In genomic region chr2:219243291-219243761, GRCh38 we compare ENCODE assay signal across 11 cellular contexts. TPM values are rescaled to one million over a fixed set of nuclear protein-coding genes. Genes with fewer than 3 reads are reported as not detected.
DNase-seq lines count a peak whose midpoint lies in the region; ATAC-seq, FAIRE-seq and TF ChIP-seq lines count a peak whose summit lies in the region.
"Had no signal": no experiment of that assay in that cellular context is flagged by ENCODE, and none has a peak within 500 bp of the region (broad histone marks: within the 10 kb centered on the region; RNA-seq: fewer than 3 reads in every experiment).

No MANE protein-coding gene starts in this region.

- H4K20me1 ChIP-seq in HepG2 (ENCODE audit: insufficient read depth, low read length), result no peaks in the 10 kb centered on the region
- H4K20me1 ChIP-seq in H9 (ENCODE audit: control insufficient read depth, insufficient read depth, insufficient read length), result no peaks in the 10 kb centered on the region

- TF ChIP-seq RAD21 in liver (IDR thresholded peaks at IDR 0.05) (peak in 1 of 2 donors; percentile 24), HepG2 (CRISPR knock-in tag; IDR thresholded peaks at IDR 0.05) (no peak)

- H2BK15ac ChIP-seq in H9 (ENCODE audit: low read depth, low read length), result no peak overlapping the region

- no peak overlapping the region for H4K8ac ChIP-seq in H9 (replicated peaks; ENCODE audit: insufficient read length, low read depth, low read length)

- H3K9ac ChIP-seq in liver (ENCODE audit: low read depth in 1 of 2, low read length in 2 of 2) (peak overlapping the region in 1 of 2 donors; percentile 68), HepG2 (ENCODE audit: insufficient read depth, low read depth, low read length) (no peak overlapping the region), H9 (ENCODE audit: extremely low read depth, insufficient read length, low read length) (no peak overlapping the region)

- H3K4me3 Mint-ChIP-seq in endothelial cell (ENCODE audit: unreplicated experiment), result no peak overlapping the region
- H3K4me3 Mint-ChIP-seq in nephron, result peak overlapping the region; percentile 62 to 70 (median 69)
- peak overlapping the region in 1 of 2 experiments; percentile 54; a peak in 2 of 5 replicates for H3K4me3 Mint-ChIP-seq in H9

- no peak overlapping the region for H3K4me2 ChIP-seq in HepG2 (ENCODE audit: low read depth, low read length)
- H3K4me2 ChIP-seq in H9 (ENCODE audit: insufficient read depth, insufficient read length, low read length), result no peak overlapping the region

- peaks cover 14% of the 10 kb centered on the region for H3K79me2 ChIP-seq in HepG2 (ENCODE audit: insufficient read depth, low read length)
- H3K79me2 ChIP-seq in H9 (ENCODE audit: insufficient read depth, low read length), result no peaks in the 10 kb centered on the region

- H2AFZ ChIP-seq in HepG2 (ENCODE audit: low read length) (no peak overlapping the region), H9 (ENCODE audit: low read length) (no peak overlapping the region)

- H3K9me3 ChIP-seq in liver (ENCODE audit: control insufficient read depth in 4 of 4, low read length in 3 of 4), result no peaks in the 10 kb centered on the region
- H3K9me3 ChIP-seq in HepG2 (ENCODE audit: low read length), result no peaks in the 10 kb centered on the region
- H3K9me3 ChIP-seq in H9 (ENCODE audit: control insufficient read depth, low read depth, low read length), result no peaks in the 10 kb centered on the region

- TF ChIP-seq POLR2A in HepG2 (IDR thresholded peaks at IDR 0.05; ENCODE audit: insufficient read depth in 1 of 2, low read depth in 2 of 2, low read length in 2 of 2), result no peak

- H2BK5ac ChIP-seq in H9 (ENCODE audit: insufficient read length, low read length), result no peak overlapping the region

- H3K36me3 Mint-ChIP-seq in endothelial cell (ENCODE audit: low read depth, unreplicated experiment), result no peaks in the 10 kb centered on the region
- peaks cover 5% of the 10 kb centered on the region for H3K36me3 Mint-ChIP-seq in nephron (ENCODE audit: low read depth)
- peaks cover 0 to 8% (median 4%) of the 10 kb centered on the region in 3 experiments; a peak in 5 of 7 replicates for H3K36me3 Mint-ChIP-seq in H9 (ENCODE audit: insufficient read depth in 1 of 3, low read depth in 3 of 3)

- no peak overlapping the region for H2BK12ac ChIP-seq in H9 (ENCODE audit: insufficient read length, low read depth, low read length)

- peaks cover 13% of the 10 kb centered on the region for H3K4me1 Mint-ChIP-seq in endothelial cell (ENCODE audit: unreplicated experiment)
- H3K4me1 Mint-ChIP-seq in nephron, result no peaks in the 10 kb centered on the region
- peaks cover 9 to 11% of the 10 kb centered on the region in 2 experiments for H3K4me1 Mint-ChIP-seq in H9

- H3K27ac Mint-ChIP-seq in endothelial cell (ENCODE audit: unreplicated experiment) (peak overlapping the region; percentile 26), nephron (peak overlapping the region in 2 of 3 experiments; percentile 62 to 73), H9 (peak overlapping the region in 1 of 3 experiments; percentile 41; a peak in 1 of 7 replicates)

- H3K23me2 ChIP-seq in H9 (ENCODE audit: insufficient read length, low read depth, low read length, poor library complexity, severe bottlenecking), result no peaks in the 10 kb centered on the region

- WGBS in liver, result 20% methylated on average over 28 of the region's 28 CpGs
- WGBS in HepG2 (ENCODE audit: low lambda C conversion rate), result 89% methylated on average over 27 of the region's 28 CpGs
- no CpG with 5 or more reads among the region's 28 CpGs for WGBS in H9 (ENCODE audit: extremely low coverage, insufficient read length, low lambda C conversion rate)

- POLR2A ChIA-PET in HepG2 (lab: Yijun Ruan, JAX), result interaction anchor here (3.2 kb wide), 1 partner anchor 25 kb away, joined by 57 read pairs; the partner anchor contains the start of gene ABCB6

- no peak overlapping the region for H2BK20ac ChIP-seq in H9 (ENCODE audit: low read depth, low read length, poor library complexity, severe bottlenecking)

- no peak overlapping the region for H3K4ac ChIP-seq in H9 (ENCODE audit: low read depth, low read length)

- intact Hi-C loops in HepG2 (cut with micrococcal nuclease; ENCODE audit: unreplicated experiment), result no loop called here

- peak overlapping the region in 2 of 3 donors; percentile 10 to 28 for H3K4me3 ChIP-seq in liver (ENCODE audit: low read depth in 1 of 3, low read length in 3 of 3)
- no peak overlapping the region for H3K4me3 ChIP-seq in HepG2 (replicated peaks in 1 of 3; ENCODE audit: insufficient read depth in 1 of 3, low read depth in 2 of 3, low read length in 3 of 3)

- H3K79me1 ChIP-seq in H9 (ENCODE audit: insufficient read depth, low read depth, low read length, poor library complexity, severe bottlenecking), result no peaks in the 10 kb centered on the region

- TF ChIP-seq EP300 in HepG2 (IDR thresholded peaks at IDR 0.05; ENCODE audit: low read depth in 2 of 2, low read length in 2 of 2) (no peak), HepG2 (CRISPR knock-in tag; IDR thresholded peaks at IDR 0.05; ENCODE audit: borderline replicate concordance) (no peak)

- H3K27me3 Mint-ChIP-seq in endothelial cell (ENCODE audit: unreplicated experiment), result peaks cover 15% of the 10 kb centered on the region
- no peaks in the 10 kb centered on the region for H3K27me3 Mint-ChIP-seq in nephron (ENCODE audit: low read depth)
- H3K27me3 Mint-ChIP-seq in H9 (ENCODE audit: low read depth), result no peaks in the 10 kb centered on the region

- ATAC-seq in HepG2 (no peak), HG02642 (IDR thresholded peaks at IDR 0.05; ENCODE audit: poor library complexity, unreplicated experiment) (no peak), GM21576 (IDR thresholded peaks at IDR 0.05; ENCODE audit: unreplicated experiment) (no peak)

- DNase-seq in HepG2 (ENCODE audit: low spot score) (no peak), endothelial cell (ENCODE audit: low spot score) (no peak), NCI-H524 (lab: John Stamatoyannopoulos, UW) (no peak), H9 (no peak)
- DNase-seq: activated CD4-positive, alpha-beta T cell treated with anti-CD3 and anti-CD28 coated beads, Interleukin-2, amount 50 U/mL, for 1 hour; NCI-H1105 had no signal

- no TSS peak for BruUV-seq in HepG2 (replicated peaks; lab: Mats Ljungman, UMichigan)

- H3K23ac ChIP-seq in H9 (ENCODE audit: insufficient read length, low read depth, low read length), result no peak overlapping the region

- no peak overlapping the region for H3K14ac ChIP-seq in H9 (ENCODE audit: insufficient read depth, low read length)

- H4K5ac ChIP-seq in H9 (ENCODE audit: insufficient read length, low read depth, low read length), result no peak overlapping the region

- no peak for FAIRE-seq in HepG2 (lab: Jason Lieb, UNC)
- FAIRE-seq: colon had no signal

- H3K4me1 ChIP-seq in liver (ENCODE audit: control insufficient read depth in 4 of 4, insufficient read depth in 4 of 4, low read length in 3 of 4) (peaks cover 7 to 43% (median 34%) of the 10 kb centered on the region in 4 donors), HepG2 (ENCODE audit: insufficient read depth, low read length) (peaks cover 33% of the 10 kb centered on the region), H9 (ENCODE audit: insufficient read depth, low read length) (peaks cover 2% of the 10 kb centered on the region; the same call in 1 of the 2 replicates)

- H4K91ac ChIP-seq in H9 (ENCODE audit: insufficient read length, low read depth, low read length), result no peak overlapping the region

- H3K18ac ChIP-seq in H9 (ENCODE audit: insufficient read length, low read depth, low read length), result no peak overlapping the region

- no peak overlapping the region for H3T11ph ChIP-seq in H9 (ENCODE audit: low read length)

- peak overlapping the region; percentile 61 to 67 for H3K27ac ChIP-seq in liver (ENCODE audit: low read depth in 1 of 2, low read length in 2 of 2)
- H3K27ac ChIP-seq in HepG2 (ENCODE audit: extremely low read length, insufficient read depth, low read length), result no peak overlapping the region
- no peak overlapping the region for H3K27ac ChIP-seq in H9 (ENCODE audit: insufficient read length, low read depth, low read length)

- no peak overlapping the region for H3K56ac ChIP-seq in H9 (ENCODE audit: insufficient read length, low read depth, low read length)

- no peaks in the 10 kb centered on the region for H3K9me3 Mint-ChIP-seq in endothelial cell (ENCODE audit: unreplicated experiment)
- H3K9me3 Mint-ChIP-seq in nephron, result no peaks in the 10 kb centered on the region
- H3K9me3 Mint-ChIP-seq in H9, result no peaks in the 10 kb centered on the region

- TF ChIP-seq CTCF in liver (IDR thresholded peaks at IDR 0.05; ENCODE audit: low read depth, low read length, missing input control) (no peak), HepG2 (CRISPR knock-in tag; IDR thresholded peaks at IDR 0.05) (no peak), endothelial cell (IDR thresholded peaks at IDR 0.05; ENCODE audit: unreplicated experiment) (no peak), nephron (IDR thresholded peaks at IDR 0.05; ENCODE audit: unreplicated experiment in 3 of 3) (no peak), H9 (conservative IDR thresholded peaks at IDR 0.05) (no peak)

- no peak overlapping the region for H2AK5ac ChIP-seq in H9 (ENCODE audit: insufficient read length, low read length)

- peaks cover 0 to 10% (median 4%) of the 10 kb centered on the region in 4 donors for H3K36me3 ChIP-seq in liver (ENCODE audit: control insufficient read depth in 4 of 4, insufficient read depth in 3 of 4, low read depth in 1 of 4, low read length in 3 of 4)
- peaks cover 4 to 12% of the 10 kb centered on the region in 2 experiments for H3K36me3 ChIP-seq in HepG2 (replicated peaks in 1 of 2; ENCODE audit: control insufficient read depth in 1 of 2, insufficient read depth in 2 of 2, low read length in 2 of 2)

- H3K27me3 ChIP-seq in liver (ENCODE audit: control insufficient read depth in 4 of 4, insufficient read depth in 4 of 4, low read length in 3 of 4), result no peaks in the 10 kb centered on the region
- no peaks in the 10 kb centered on the region; a peak in 1 of 5 replicates for H3K27me3 ChIP-seq in HepG2 (ENCODE audit: control insufficient read depth in 1 of 2, insufficient read depth in 2 of 2, low read length in 2 of 2)
- H3K27me3 ChIP-seq in H9 (ENCODE audit: insufficient read depth, low read length), result no peaks in the 10 kb centered on the region

- CTCF ChIA-PET in HepG2 (lab: Yijun Ruan, JAX; ENCODE audit: low intra/inter-chr PET ratio, low total read pairs), result no interaction called here

- no peak overlapping the region for H2BK120ac ChIP-seq in H9 (ENCODE audit: low read depth, low read length, poor library complexity, severe bottlenecking)

- in situ Hi-C loops in HepG2 (cut with HindIII; ENCODE audit: extremely low pct_ligation_motif_present, low pct_unique_long_range_greater_than_20kb), result no loop called here

RNA-seq across cellular contexts. Expression of gene GLB1L, which starts 1.9 kb away (rescaled TPM):
- total RNA-seq in liver (1 to 10 TPM; 2.8 to 5.2 TPM), HepG2 (2016; rRNA removed; fragmentation: Illumina TruSeq; extraction: Trizol) (2.7 and 6.8 TPM in 2 replicates), endothelial cell (ENCODE audit: unreplicated experiment) (7.3 TPM), H9 (2021) (5.8 and 6.5 TPM in 2 replicates)
- polyA plus RNA-seq in liver (1 to 10 TPM; 2.3 TPM), HepG2 (2011; rRNA removed) (6.2 and 7.3 TPM in 2 replicates)
- total RNA-seq in HepG2 (2016; cell fraction: cytosol; rRNA removed; fragmentation: Illumina TruSeq; extraction: Trizol; ENCODE audit: low read depth), result 1.8 and 3.4 TPM in 2 replicates
- total RNA-seq in HepG2 (2016; cell fraction: insoluble cytoplasmic fraction; rRNA removed; fragmentation: Illumina TruSeq; extraction: Trizol), result 2.6 and 6.8 TPM in 2 replicates
- total RNA-seq in HepG2 (2016; cell fraction: membrane; rRNA removed; fragmentation: Illumina TruSeq; extraction: Trizol), result 4.9 and 6.4 TPM in 2 replicates
- total RNA-seq in HepG2 (2016; cell fraction: nucleus; rRNA removed; fragmentation: Illumina TruSeq; extraction: Trizol), result 5.0 and 7.5 TPM in 2 replicates
- 5.5 and 6.3 TPM in 2 replicates for polyA plus RNA-seq in HepG2 (2011; cell fraction: cytosol; rRNA removed)
- 6.0 and 6.8 TPM in 2 replicates for polyA plus RNA-seq in HepG2 (2011; cell fraction: nucleus; rRNA removed)
- 3.7 and 4.4 TPM in 2 replicates for polyA plus RNA-seq in HepG2 (2012)
- 1.5 and 2.7 TPM in 2 replicates for polyA plus RNA-seq in HepG2 (2016; cell fraction: cytosol; fragmentation: Illumina TruSeq; extraction: Trizol; ENCODE audit: low read depth)
- 2.3 and 3.0 TPM in 2 replicates for polyA plus RNA-seq in HepG2 (2016; cell fraction: insoluble cytoplasmic fraction; fragmentation: Illumina TruSeq; extraction: Trizol; ENCODE audit: low read depth)
- 3.5 and 4.0 TPM in 2 replicates for polyA plus RNA-seq in HepG2 (2016; cell fraction: membrane; fragmentation: Illumina TruSeq; extraction: Trizol; ENCODE audit: low read depth)
- polyA plus RNA-seq in HepG2 (2016; cell fraction: nucleus; fragmentation: Illumina TruSeq; extraction: Trizol; ENCODE audit: insufficient read depth, low read depth), result 9.0 and 11.6 TPM in 2 replicates
- 5.1 and 6.4 TPM in 2 replicates for polyA minus RNA-seq in HepG2 (2011; rRNA and poly(A)+ RNA removed; ENCODE audit: low replicate concordance)
- polyA minus RNA-seq in HepG2 (2011; cell fraction: cytosol; rRNA and poly(A)+ RNA removed), result 1.7 and 2.6 TPM in 2 replicates
- polyA minus RNA-seq in HepG2 (2011; cell fraction: nucleus; rRNA and poly(A)+ RNA removed), result 6.1 and 6.7 TPM in 2 replicates

RNA-seq across cellular contexts. Expression of gene STK16, which starts 2.0 kb away (rescaled TPM):
- total RNA-seq in liver (10 to 100 TPM; 14.8 to 44.3 TPM), HepG2 (2016; rRNA removed; fragmentation: Illumina TruSeq; extraction: Trizol) (27.0 and 28.0 TPM in 2 replicates), endothelial cell (ENCODE audit: unreplicated experiment) (29.5 TPM), H9 (2021) (21.6 and 22.4 TPM in 2 replicates)
- polyA plus RNA-seq in liver (10 to 100 TPM in 1 of 2 donors, 1 to 10 TPM in 1; 5.8 to 32.5 TPM), HepG2 (2011; rRNA removed) (50.9 and 60.5 TPM in 2 replicates)
- total RNA-seq in HepG2 (2016; cell fraction: cytosol; rRNA removed; fragmentation: Illumina TruSeq; extraction: Trizol; ENCODE audit: low read depth), result 31.9 and 35.5 TPM in 2 replicates
- total RNA-seq in HepG2 (2016; cell fraction: insoluble cytoplasmic fraction; rRNA removed; fragmentation: Illumina TruSeq; extraction: Trizol), result 21.9 and 24.8 TPM in 2 replicates
- 61.2 and 65.9 TPM in 2 replicates for total RNA-seq in HepG2 (2016; cell fraction: membrane; rRNA removed; fragmentation: Illumina TruSeq; extraction: Trizol)
- 19.2 and 22.9 TPM in 2 replicates for total RNA-seq in HepG2 (2016; cell fraction: nucleus; rRNA removed; fragmentation: Illumina TruSeq; extraction: Trizol)
- polyA plus RNA-seq in HepG2 (2011; cell fraction: cytosol; rRNA removed), result 56.2 and 60.4 TPM in 2 replicates
- 80.4 and 87.0 TPM in 2 replicates for polyA plus RNA-seq in HepG2 (2011; cell fraction: nucleus; rRNA removed)
- polyA plus RNA-seq in HepG2 (2012), result 25.9 and 27.6 TPM in 2 replicates
- polyA plus RNA-seq in HepG2 (2016; cell fraction: cytosol; fragmentation: Illumina TruSeq; extraction: Trizol; ENCODE audit: low read depth), result 43.0 and 56.8 TPM in 2 replicates
- polyA plus RNA-seq in HepG2 (2016; cell fraction: insoluble cytoplasmic fraction; fragmentation: Illumina TruSeq; extraction: Trizol; ENCODE audit: low read depth), result 23.1 and 28.9 TPM in 2 replicates
- polyA plus RNA-seq in HepG2 (2016; cell fraction: membrane; fragmentation: Illumina TruSeq; extraction: Trizol; ENCODE audit: low read depth), result 54.8 and 59.8 TPM in 2 replicates
- 35.1 and 36.1 TPM in 2 replicates for polyA plus RNA-seq in HepG2 (2016; cell fraction: nucleus; fragmentation: Illumina TruSeq; extraction: Trizol; ENCODE audit: insufficient read depth, low read depth)
- polyA minus RNA-seq in HepG2 (2011; rRNA and poly(A)+ RNA removed; ENCODE audit: low replicate concordance), result 37.1 and 63.8 TPM in 2 replicates
- 12.2 and 18.8 TPM in 2 replicates for polyA minus RNA-seq in HepG2 (2011; cell fraction: cytosol; rRNA and poly(A)+ RNA removed)
- polyA minus RNA-seq in HepG2 (2011; cell fraction: nucleus; rRNA and poly(A)+ RNA removed), result 36.2 and 47.5 TPM in 2 replicates

RNA-seq across cellular contexts. Expression of gene TUBA4B, which starts 9.7 kb away (rescaled TPM):
- total RNA-seq in liver (under 1 TPM in 1 of 2 donors, not detected in 1; 0.08 TPM), HepG2 (2016; rRNA removed; fragmentation: Illumina TruSeq; extraction: Trizol) (0.18 and 0.29 TPM in 2 replicates), endothelial cell (ENCODE audit: unreplicated experiment) (not detected), H9 (2021) (not detected in 2 replicates)
- polyA plus RNA-seq in liver (under 1 TPM; 0.19 to 0.20 TPM), HepG2 (2011; rRNA removed) (0.18 and 0.22 TPM in 2 replicates)
- 0.30 and 0.35 TPM in 2 replicates for total RNA-seq in HepG2 (2016; cell fraction: cytosol; rRNA removed; fragmentation: Illumina TruSeq; extraction: Trizol; ENCODE audit: low read depth)
- 0.18 and 0.24 TPM in 2 replicates for total RNA-seq in HepG2 (2016; cell fraction: insoluble cytoplasmic fraction; rRNA removed; fragmentation: Illumina TruSeq; extraction: Trizol)
- total RNA-seq in HepG2 (2016; cell fraction: membrane; rRNA removed; fragmentation: Illumina TruSeq; extraction: Trizol), result 0.34 and 0.41 TPM in 2 replicates
- 0.28 TPM in 1 of 2 replicates, not detected in the other for total RNA-seq in HepG2 (2016; cell fraction: nucleus; rRNA removed; fragmentation: Illumina TruSeq; extraction: Trizol)
- polyA plus RNA-seq in HepG2 (2011; cell fraction: cytosol; rRNA removed), result 0.32 and 0.55 TPM in 2 replicates
- 0.19 and 0.21 TPM in 2 replicates for polyA plus RNA-seq in HepG2 (2011; cell fraction: nucleus; rRNA removed)
- not detected in 2 replicates for polyA plus RNA-seq in HepG2 (2012)
- polyA plus RNA-seq in HepG2 (2016; cell fraction: cytosol; fragmentation: Illumina TruSeq; extraction: Trizol; ENCODE audit: low read depth), result 0.10 and 0.15 TPM in 2 replicates
- polyA plus RNA-seq in HepG2 (2016; cell fraction: insoluble cytoplasmic fraction; fragmentation: Illumina TruSeq; extraction: Trizol; ENCODE audit: low read depth), result 0.27 and 0.32 TPM in 2 replicates
- polyA plus RNA-seq in HepG2 (2016; cell fraction: membrane; fragmentation: Illumina TruSeq; extraction: Trizol; ENCODE audit: low read depth), result 0.21 and 0.30 TPM in 2 replicates
- polyA plus RNA-seq in HepG2 (2016; cell fraction: nucleus; fragmentation: Illumina TruSeq; extraction: Trizol; ENCODE audit: insufficient read depth, low read depth), result 0.57 TPM in 1 of 2 replicates, not detected in the other
- 0.19 TPM in 1 of 2 replicates, not detected in the other for polyA minus RNA-seq in HepG2 (2011; rRNA and poly(A)+ RNA removed; ENCODE audit: low replicate concordance)
- polyA minus RNA-seq in HepG2 (2011; cell fraction: cytosol; rRNA and poly(A)+ RNA removed), result not detected in 2 replicates
- not detected in 2 replicates for polyA minus RNA-seq in HepG2 (2011; cell fraction: nucleus; rRNA and poly(A)+ RNA removed)

RNA-seq across cellular contexts. Expression of gene TUBA4A, which starts 10.4 kb away (rescaled TPM):
- total RNA-seq in liver (10 to 100 TPM; 16.2 to 25.5 TPM), HepG2 (2016; rRNA removed; fragmentation: Illumina TruSeq; extraction: Trizol) (0.97 and 1.3 TPM in 2 replicates), endothelial cell (ENCODE audit: unreplicated experiment) (18.7 TPM), H9 (2021) (25.5 and 27.2 TPM in 2 replicates)
- polyA plus RNA-seq in liver (10 to 100 TPM; 37.6 to 63.1 TPM), HepG2 (2011; rRNA removed) (12.7 and 19.5 TPM in 2 replicates)
- total RNA-seq in HepG2 (2016; cell fraction: cytosol; rRNA removed; fragmentation: Illumina TruSeq; extraction: Trizol; ENCODE audit: low read depth), result 0.10 and 0.18 TPM in 2 replicates
- total RNA-seq in HepG2 (2016; cell fraction: insoluble cytoplasmic fraction; rRNA removed; fragmentation: Illumina TruSeq; extraction: Trizol), result 1.2 and 2.1 TPM in 2 replicates
- 0.34 and 0.52 TPM in 2 replicates for total RNA-seq in HepG2 (2016; cell fraction: membrane; rRNA removed; fragmentation: Illumina TruSeq; extraction: Trizol)
- total RNA-seq in HepG2 (2016; cell fraction: nucleus; rRNA removed; fragmentation: Illumina TruSeq; extraction: Trizol), result 0.78 and 0.81 TPM in 2 replicates
- polyA plus RNA-seq in HepG2 (2011; cell fraction: cytosol; rRNA removed), result 10.0 and 11.2 TPM in 2 replicates
- polyA plus RNA-seq in HepG2 (2011; cell fraction: nucleus; rRNA removed), result 37.1 and 38.2 TPM in 2 replicates
- polyA plus RNA-seq in HepG2 (2012), result 15.6 and 17.6 TPM in 2 replicates
- 0.87 and 1.3 TPM in 2 replicates for polyA plus RNA-seq in HepG2 (2016; cell fraction: cytosol; fragmentation: Illumina TruSeq; extraction: Trizol; ENCODE audit: low read depth)
- 2.8 TPM in 2 replicates for polyA plus RNA-seq in HepG2 (2016; cell fraction: insoluble cytoplasmic fraction; fragmentation: Illumina TruSeq; extraction: Trizol; ENCODE audit: low read depth)
- polyA plus RNA-seq in HepG2 (2016; cell fraction: membrane; fragmentation: Illumina TruSeq; extraction: Trizol; ENCODE audit: low read depth), result 0.76 and 1.1 TPM in 2 replicates
- 1.9 and 3.4 TPM in 2 replicates for polyA plus RNA-seq in HepG2 (2016; cell fraction: nucleus; fragmentation: Illumina TruSeq; extraction: Trizol; ENCODE audit: insufficient read depth, low read depth)
- polyA minus RNA-seq in HepG2 (2011; rRNA and poly(A)+ RNA removed; ENCODE audit: low replicate concordance), result 6.5 and 116 TPM in 2 replicates
- 1.8 and 2.1 TPM in 2 replicates for polyA minus RNA-seq in HepG2 (2011; cell fraction: cytosol; rRNA and poly(A)+ RNA removed)
- polyA minus RNA-seq in HepG2 (2011; cell fraction: nucleus; rRNA and poly(A)+ RNA removed), result 2.0 and 3.0 TPM in 2 replicates

RNA-seq across cellular contexts. Expression of gene ANKZF1, which starts 13.7 kb away (rescaled TPM):
- 10 to 100 TPM; 15.5 to 30.6 TPM for total RNA-seq in liver
- 10 to 100 TPM in 1 of 2 donors, 1 to 10 TPM in 1; 9.0 to 25.5 TPM for polyA plus RNA-seq in liver
- total RNA-seq in HepG2 (2016; rRNA removed; fragmentation: Illumina TruSeq; extraction: Trizol), result 14.6 and 25.3 TPM in 2 replicates
- 7.2 and 11.5 TPM in 2 replicates for total RNA-seq in HepG2 (2016; cell fraction: cytosol; rRNA removed; fragmentation: Illumina TruSeq; extraction: Trizol; ENCODE audit: low read depth)
- 15.1 and 28.1 TPM in 2 replicates for total RNA-seq in HepG2 (2016; cell fraction: insoluble cytoplasmic fraction; rRNA removed; fragmentation: Illumina TruSeq; extraction: Trizol)
- total RNA-seq in HepG2 (2016; cell fraction: membrane; rRNA removed; fragmentation: Illumina TruSeq; extraction: Trizol), result 9.6 and 9.7 TPM in 2 replicates
- 35.5 and 43.3 TPM in 2 replicates for total RNA-seq in HepG2 (2016; cell fraction: nucleus; rRNA removed; fragmentation: Illumina TruSeq; extraction: Trizol)
- polyA plus RNA-seq in HepG2 (2011; rRNA removed), result 128 and 131 TPM in 2 replicates
- 31.4 and 41.4 TPM in 2 replicates for polyA plus RNA-seq in HepG2 (2011; cell fraction: cytosol; rRNA removed)
- 741 and 801 TPM in 2 replicates for polyA plus RNA-seq in HepG2 (2011; cell fraction: nucleus; rRNA removed)
- 97.7 and 105 TPM in 2 replicates for polyA plus RNA-seq in HepG2 (2012)
- 1.9 and 2.1 TPM in 2 replicates for polyA plus RNA-seq in HepG2 (2016; cell fraction: cytosol; fragmentation: Illumina TruSeq; extraction: Trizol; ENCODE audit: low read depth)
- 12.2 and 12.4 TPM in 2 replicates for polyA plus RNA-seq in HepG2 (2016; cell fraction: insoluble cytoplasmic fraction; fragmentation: Illumina TruSeq; extraction: Trizol; ENCODE audit: low read depth)
- 3.0 and 3.3 TPM in 2 replicates for polyA plus RNA-seq in HepG2 (2016; cell fraction: membrane; fragmentation: Illumina TruSeq; extraction: Trizol; ENCODE audit: low read depth)
- 74.4 and 78.7 TPM in 2 replicates for polyA plus RNA-seq in HepG2 (2016; cell fraction: nucleus; fragmentation: Illumina TruSeq; extraction: Trizol; ENCODE audit: insufficient read depth, low read depth)
- polyA minus RNA-seq in HepG2 (2011; rRNA and poly(A)+ RNA removed; ENCODE audit: low replicate concordance), result 27.1 and 66.1 TPM in 2 replicates
- 26.1 and 28.4 TPM in 2 replicates for polyA minus RNA-seq in HepG2 (2011; cell fraction: cytosol; rRNA and poly(A)+ RNA removed)
- 218 and 249 TPM in 2 replicates for polyA minus RNA-seq in HepG2 (2011; cell fraction: nucleus; rRNA and poly(A)+ RNA removed)
- 43.8 TPM for total RNA-seq in endothelial cell (ENCODE audit: unreplicated experiment)
- 45.9 and 55.4 TPM in 2 replicates for total RNA-seq in H9 (2021)

Comparison
In these comparisons a context has a peak if more than half of its experiments do, and no peak if none do; other contexts are left out.
1. H3K27ac ChIP-seq: peak in liver (2 of 2); none in HepG2 (single experiment) and H9 (single experiment).
2. H3K4me3 ChIP-seq: peak in liver (2 of 3); none in HepG2 (0 of 3).